Comparison of ENCODE assay signal across 8 cellular contexts in the genomic region with DNA sequence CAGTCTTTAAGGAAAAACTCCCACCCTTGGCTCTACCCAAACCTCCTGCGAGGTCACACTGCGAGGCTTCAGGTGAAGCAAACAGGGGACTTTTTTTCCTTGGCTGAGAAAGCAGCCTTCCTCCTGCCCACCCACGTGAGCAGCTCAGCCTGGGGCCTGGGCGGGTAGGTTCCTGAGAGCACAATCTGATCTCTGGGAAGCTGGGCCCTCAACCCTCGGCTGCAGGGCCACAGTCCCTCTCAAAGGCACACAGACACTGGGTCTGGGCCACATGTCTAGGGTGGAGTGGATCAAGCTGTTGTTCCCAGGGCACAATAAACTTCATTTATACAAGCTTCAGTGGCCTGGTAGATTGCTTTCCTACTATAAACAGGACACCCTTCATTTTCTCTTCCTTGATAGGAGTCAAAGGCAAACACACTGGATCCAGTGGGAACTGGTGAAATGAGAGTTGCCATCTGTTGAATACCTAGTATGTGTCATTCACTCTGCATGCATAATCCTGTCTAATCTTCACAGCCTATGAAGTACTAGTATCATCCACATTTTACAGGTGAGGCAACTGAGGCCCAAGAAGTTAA. TPM values are rescaled to one million over a fixed set of nuclear protein-coding genes. Genes with fewer than 3 reads are reported as not detected.
DNase-seq lines count a peak whose midpoint lies in the region; ATAC-seq, FAIRE-seq and TF ChIP-seq lines count a peak whose summit lies in the region.

No MANE protein-coding gene starts in this region.

- no peak overlapping the region for H2AFZ ChIP-seq in parathyroid adenoma

- H3K79me2 ChIP-seq in parathyroid adenoma = peaks cover 72% of the 10 kb centered on the region

- DNase-seq in GM12865 (ENCODE audit: low read depth) = peak; percentile 51
- DNase-seq in Peyer's patch = peak; percentile 56 to 83 (median 73)
- peak; percentile 71 for DNase-seq in epithelial cell of esophagus (ENCODE audit: low read depth)
- no peak for DNase-seq in H54 (ENCODE audit: insufficient read length, low spot score)
- DNase-seq in putamen (ENCODE audit: low spot score) = no peak

- TF ChIP-seq CTCF in GM12865 (IDR thresholded peaks at IDR 0.05; ENCODE audit: insufficient read depth, low read depth, low read length, missing control alignments) = no peak
- TF ChIP-seq CTCF in Peyer's patch (IDR thresholded peaks at IDR 0.05) = no peak
- TF ChIP-seq CTCF in epithelial cell of esophagus (IDR thresholded peaks at IDR 0.05; ENCODE audit: insufficient read depth, low read depth, low read length, missing control alignments) = no peak
- no peak for TF ChIP-seq CTCF in parathyroid adenoma (IDR thresholded peaks at IDR 0.05)

- H3K9me3 ChIP-seq in Peyer's patch (no peaks in the 10 kb centered on the region), parathyroid adenoma (ENCODE audit: control insufficient read depth, low read length) (no peaks in the 10 kb centered on the region)

- H3K27ac ChIP-seq in Peyer's patch (peak overlapping the region; percentile 96 to 100 (median 98)), parathyroid adenoma (peak overlapping the region; percentile 95)

- H3K4me1 ChIP-seq in Peyer's patch (peaks cover 46 to 82% (median 69%) of the 10 kb centered on the region in 4 donors), parathyroid adenoma (peaks cover 79% of the 10 kb centered on the region)

- ATAC-seq in HG03045 (IDR thresholded peaks at IDR 0.05; ENCODE audit: unreplicated experiment) (no peak), HG02642 (IDR thresholded peaks at IDR 0.05; ENCODE audit: poor library complexity, unreplicated experiment) (no peak)

- TF ChIP-seq POLR2A in Peyer's patch (IDR thresholded peaks at IDR 0.05) (peak; percentile 34 to 60), H54 (IDR thresholded peaks at IDR 0.05; ENCODE audit: low read depth, low read length) (no peak)

- no peaks in the 10 kb centered on the region for H3K36me3 ChIP-seq in Peyer's patch
- no peaks in the 10 kb centered on the region for H3K36me3 ChIP-seq in parathyroid adenoma (ENCODE audit: control insufficient read depth, insufficient read depth, low read length)

- no peak overlapping the region for H3K9ac ChIP-seq in parathyroid adenoma

- FAIRE-seq in H54 (lab: Jason Lieb, UNC) = no peak

- peak overlapping the region; percentile 48 for H3K4me2 ChIP-seq in parathyroid adenoma (ENCODE audit: low read length)

- H3K27me3 ChIP-seq in Peyer's patch (no peaks in the 10 kb centered on the region), parathyroid adenoma (ENCODE audit: control insufficient read depth, insufficient read depth, low read length) (no peaks in the 10 kb centered on the region)

- H3K4me3 ChIP-seq in GM12865 (ENCODE audit: low read depth, low read length) = peak overlapping the region; percentile 73
- peak overlapping the region in 3 of 4 donors; percentile 30 to 39 (median 36) for H3K4me3 ChIP-seq in Peyer's patch
- no peak overlapping the region for H3K4me3 ChIP-seq in epithelial cell of esophagus (ENCODE audit: low read length)
- no peak overlapping the region for H3K4me3 ChIP-seq in parathyroid adenoma (ENCODE audit: low read depth, low read length)

RNA-seq across cellular contexts. Expression of a gene that starts 41.3 kb away (rescaled TPM):
- total RNA-seq in Peyer's patch = 10 to 100 TPM in 1 of 4 donors, 1 to 10 TPM in 3; 4.4 to 11.6 (median 7.0) TPM

Comparison
In these comparisons a context has a peak if more than half of its experiments do, and no peak if none do; other contexts are left out.
1. DNase-seq: peak in GM12865 (single experiment), Peyer's patch (3 of 3) and epithelial cell of esophagus (single experiment); none in H54 (single experiment) and putamen (single experiment).
2. H3K4me3 ChIP-seq: peak in GM12865 (single experiment) and Peyer's patch (3 of 4); none in epithelial cell of esophagus (single experiment) and parathyroid adenoma (single experiment).